ENCODE assay signal across 15 cellular contexts in genomic region chr6:116397960-116398359, GRCh38. TPM values are rescaled to one million over a fixed set of nuclear protein-coding genes. Genes with fewer than 3 reads are reported as not detected.
DNase-seq lines count a peak whose midpoint lies in the region; ATAC-seq, FAIRE-seq and TF ChIP-seq lines count a peak whose summit lies in the region.
"Had no signal": no experiment of that assay in that cellular context is flagged by ENCODE, and none has a peak within 500 bp of the region (broad histone marks: within the 10 kb centered on the region; RNA-seq: fewer than 3 reads in every experiment).

No MANE protein-coding gene starts in this region.

- no peak for TF ChIP-seq CTCF in HCT116 (IDR thresholded peaks at IDR 0.05 in 2 of 3, conservative IDR thresholded peaks at IDR 0.05 in 1 of 3; ENCODE audit: borderline replicate concordance in 1 of 3, insufficient read depth in 1 of 3, low read depth in 2 of 3, low read length in 2 of 3)
- no peak for TF ChIP-seq CTCF in astrocyte (IDR thresholded peaks at IDR 0.05; ENCODE audit: insufficient read depth, low read depth, low read length)
- TF ChIP-seq CTCF in suprapubic skin (IDR thresholded peaks at IDR 0.05), result no peak

- H3K27me3 ChIP-seq in HCT116 (ENCODE audit: insufficient read depth, low read length) (no peaks in the 10 kb centered on the region), astrocyte (ENCODE audit: insufficient read depth, low read length) (no peaks in the 10 kb centered on the region), suprapubic skin (no peaks in the 10 kb centered on the region)

- H4K20me1 ChIP-seq in HCT116 (ENCODE audit: insufficient read depth) (no peaks in the 10 kb centered on the region), astrocyte (ENCODE audit: insufficient read depth, low read length) (peaks cover under 1% of the 10 kb centered on the region)

- ATAC-seq in HCT116 (no peak), GM21526 (IDR thresholded peaks at IDR 0.05; ENCODE audit: low FRiP score, unreplicated experiment) (no peak)
- ATAC-seq: Panc1 had no signal

- CTCF ChIA-PET in HCT116 (lab: Charles Lee), result no interaction called here

- 0 out of 2 replicates have a peak overlapping the region, but pooled peaks have one; percentile 17 for H3K4me2 ChIP-seq in HCT116 (ENCODE audit: low read length)
- H3K4me2 ChIP-seq in astrocyte (ENCODE audit: low read length), result peak overlapping the region; percentile 83

- POLR2A ChIA-PET in HCT116 (lab: Charles Lee), result no interaction called here

- H3K79me2 ChIP-seq in HCT116 (ENCODE audit: insufficient read depth, low read length) (peaks cover 38% of the 10 kb centered on the region; the same call in 1 of the 2 replicates), astrocyte (ENCODE audit: insufficient read depth, low read length) (peaks cover 74% of the 10 kb centered on the region)

- no peaks in the 10 kb centered on the region for H3K9me3 Mint-ChIP-seq in astrocyte (ENCODE audit: unreplicated experiment)
- no peaks in the 10 kb centered on the region for H3K9me3 Mint-ChIP-seq in activated T-cell treated with anti-CD3 and anti-CD28 coated beads, Interleukin-2, amount 50 U/mL, for 24 hours
- H3K9me3 Mint-ChIP-seq: endodermal cell, naive B cell had no signal

- H3K9ac ChIP-seq in HCT116 (ENCODE audit: low read length), result no peak overlapping the region
- H3K9ac ChIP-seq in astrocyte (ENCODE audit: low read length), result peak overlapping the region; percentile 79

- H3K9me2 ChIP-seq in HCT116 (ENCODE audit: insufficient read depth), result no peaks in the 10 kb centered on the region

- RAD21 ChIA-PET in HCT116 (lab: Charles Lee; ENCODE audit: low non-redundant PET in 1 of 2, low total read pairs in 2 of 2, uncharacterized antibody in 2 of 2, unreplicated experiment in 2 of 2), result no interaction called here

- peaks cover 8% of the 10 kb centered on the region for H3K36me3 Mint-ChIP-seq in astrocyte (ENCODE audit: low read depth, unreplicated experiment)
- H3K36me3 Mint-ChIP-seq in activated T-cell treated with anti-CD3 and anti-CD28 coated beads, Interleukin-2, amount 50 U/mL, for 24 hours (ENCODE audit: low read depth), result no peaks in the 10 kb centered on the region

- FAIRE-seq in astrocyte (lab: Jason Lieb, UNC), result no peak
- FAIRE-seq: TTC549 had no signal

- H3K27ac Mint-ChIP-seq in astrocyte (ENCODE audit: unreplicated experiment), result peak overlapping the region; percentile 97
- no peak overlapping the region for H3K27ac Mint-ChIP-seq in activated T-cell treated with anti-CD3 and anti-CD28 coated beads, Interleukin-2, amount 50 U/mL, for 24 hours
- H3K27ac Mint-ChIP-seq: endodermal cell had no signal

- H3K9me3 ChIP-seq in HCT116 (ENCODE audit: control insufficient read depth in 1 of 2, insufficient read depth in 1 of 2, low read depth in 1 of 2, low read length in 2 of 2), result no peaks in the 10 kb centered on the region
- H3K9me3 ChIP-seq in astrocyte (ENCODE audit: insufficient read depth, low read depth, low read length), result no peaks in the 10 kb centered on the region
- no peaks in the 10 kb centered on the region for H3K9me3 ChIP-seq in suprapubic skin

- H3K27ac ChIP-seq in HCT116 (ENCODE audit: low read depth, low read length) (no peak overlapping the region), astrocyte (ENCODE audit: low read depth, low read length) (peak overlapping the region; percentile 94), suprapubic skin (peak overlapping the region; percentile 39)

- peaks cover 38% of the 10 kb centered on the region for H3K4me1 Mint-ChIP-seq in astrocyte (ENCODE audit: low read depth, unreplicated experiment)
- H3K4me1 Mint-ChIP-seq in activated T-cell treated with anti-CD3 and anti-CD28 coated beads, Interleukin-2, amount 50 U/mL, for 24 hours (ENCODE audit: low read depth), result peaks cover 8% of the 10 kb centered on the region
- H3K4me1 Mint-ChIP-seq: endodermal cell had no signal

- TF ChIP-seq RAD21 in HCT116 (IDR thresholded peaks at IDR 0.05; ENCODE audit: low read depth), result no peak

- H3K36me3 ChIP-seq in HCT116 (ENCODE audit: control insufficient read depth in 1 of 2, insufficient read depth in 2 of 2, low read length in 2 of 2) (peaks cover 0 to 5% of the 10 kb centered on the region in 2 experiments; a peak in 1 of 4 replicates), astrocyte (ENCODE audit: insufficient read depth, low read length) (peaks cover 3% of the 10 kb centered on the region), suprapubic skin (no peaks in the 10 kb centered on the region)

- peak overlapping the region; percentile 27 for H3K4me3 Mint-ChIP-seq in astrocyte (ENCODE audit: unreplicated experiment)
- H3K4me3 Mint-ChIP-seq in activated T-cell treated with anti-CD3 and anti-CD28 coated beads, Interleukin-2, amount 50 U/mL, for 24 hours, result no peak overlapping the region
- H3K4me3 Mint-ChIP-seq: endodermal cell, naive B cell had no signal

- no peaks in the 10 kb centered on the region for H3K27me3 Mint-ChIP-seq in astrocyte (ENCODE audit: low read depth, unreplicated experiment)
- no peaks in the 10 kb centered on the region for H3K27me3 Mint-ChIP-seq in activated T-cell treated with anti-CD3 and anti-CD28 coated beads, Interleukin-2, amount 50 U/mL, for 24 hours
- H3K27me3 Mint-ChIP-seq: naive B cell had no signal

- WGBS in suprapubic skin, result 63% methylated on average over 1 of the region's 1 CpG

- H3K4me3 ChIP-seq in HCT116 (replicated peaks in 1 of 2; ENCODE audit: low read depth in 1 of 2, low read length in 2 of 2) (no peak overlapping the region), astrocyte (ENCODE audit: insufficient read depth, low read depth, low read length) (peak overlapping the region; percentile 41), suprapubic skin (no peak overlapping the region)

- no TSS peak for BruUV-seq in HCT116 (replicated peaks; lab: Mats Ljungman, UMichigan)

- no peak overlapping the region for H2AFZ ChIP-seq in HCT116 (ENCODE audit: low read depth, low read length, poor library complexity, severe bottlenecking)
- H2AFZ ChIP-seq in astrocyte (ENCODE audit: low read depth, low read length), result no peak overlapping the region

- TF ChIP-seq POLR2A in HCT116 (IDR thresholded peaks at IDR 0.05; ENCODE audit: borderline replicate concordance, extremely low read depth, insufficient read depth, insufficient read length), result no peak
- TF ChIP-seq POLR2A in suprapubic skin (IDR thresholded peaks at IDR 0.05), result no peak

- intact Hi-C loops in HCT116 (cut with micrococcal nuclease), result no loop called here

- H3K4me1 ChIP-seq in HCT116 (ENCODE audit: control insufficient read depth in 1 of 2, insufficient read depth in 2 of 2, low read length in 2 of 2) (peaks cover 4 to 9% of the 10 kb centered on the region in 2 experiments; a peak in 2 of 4 replicates), astrocyte (ENCODE audit: insufficient read depth, low read length) (peaks cover 32% of the 10 kb centered on the region), suprapubic skin (peaks cover 33% of the 10 kb centered on the region)

- TF ChIP-seq EP300 in suprapubic skin (IDR thresholded peaks at IDR 0.05), result no peak

- DNase-seq in HCT116 (ENCODE audit: low read depth, low spot score) (no peak), astrocyte (ENCODE audit: low read depth) (peak; percentile 74), glomerular visceral epithelial cell (ENCODE audit: extremely low spot score) (peak; percentile 23), suprapubic skin (ENCODE audit: low spot score in 2 of 2) (no peak), LoVo (ENCODE audit: low spot score) (no peak)
- no peak for DNase-seq in activated T-cell treated with anti-CD3 and anti-CD28 coated beads, Interleukin-2, amount 50 U/mL, for 24 hours
- DNase-seq: activated CD8-positive, alpha-beta memory T cell treated with anti-CD3 and anti-CD28 coated beads, Interleukin-2, amount 50 U/mL, for 4 hours; amniotic stem cell; COR-L47; naive B cell; stimulated activated CD8-positive, alpha-beta memory T cell treated with anti-CD3 and anti-CD28 coated beads, Interleukin-4, amount 100 ng/mL, for 48 hours had no signal

TF ChIP-seq in HCT116, 20 proteins besides CTCF, POLR2A, EP300 and RAD21:
- TF ChIP-seq SIN3A (IDR thresholded peaks at IDR 0.05; ENCODE audit: low read depth) (no peak), EGR1 (IDR thresholded peaks at IDR 0.05; ENCODE audit: low read depth) (no peak), TCF7L2 (IDR thresholded peaks at IDR 0.05; ENCODE audit: borderline replicate concordance, extremely low read depth, insufficient read depth, insufficient read length) (no peak), EZH2 (IDR thresholded peaks at IDR 0.05) (no peak)
- TF ChIP-seq, protein P1, sequence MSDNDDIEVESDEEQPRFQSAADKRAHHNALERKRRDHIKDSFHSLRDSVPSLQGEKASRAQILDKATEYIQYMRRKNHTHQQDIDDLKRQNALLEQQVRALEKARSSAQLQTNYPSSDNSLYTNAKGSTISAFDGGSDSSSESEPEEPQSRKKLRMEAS (IDR thresholded peaks at IDR 0.05), result no peak
- TF ChIP-seq, protein P2, sequence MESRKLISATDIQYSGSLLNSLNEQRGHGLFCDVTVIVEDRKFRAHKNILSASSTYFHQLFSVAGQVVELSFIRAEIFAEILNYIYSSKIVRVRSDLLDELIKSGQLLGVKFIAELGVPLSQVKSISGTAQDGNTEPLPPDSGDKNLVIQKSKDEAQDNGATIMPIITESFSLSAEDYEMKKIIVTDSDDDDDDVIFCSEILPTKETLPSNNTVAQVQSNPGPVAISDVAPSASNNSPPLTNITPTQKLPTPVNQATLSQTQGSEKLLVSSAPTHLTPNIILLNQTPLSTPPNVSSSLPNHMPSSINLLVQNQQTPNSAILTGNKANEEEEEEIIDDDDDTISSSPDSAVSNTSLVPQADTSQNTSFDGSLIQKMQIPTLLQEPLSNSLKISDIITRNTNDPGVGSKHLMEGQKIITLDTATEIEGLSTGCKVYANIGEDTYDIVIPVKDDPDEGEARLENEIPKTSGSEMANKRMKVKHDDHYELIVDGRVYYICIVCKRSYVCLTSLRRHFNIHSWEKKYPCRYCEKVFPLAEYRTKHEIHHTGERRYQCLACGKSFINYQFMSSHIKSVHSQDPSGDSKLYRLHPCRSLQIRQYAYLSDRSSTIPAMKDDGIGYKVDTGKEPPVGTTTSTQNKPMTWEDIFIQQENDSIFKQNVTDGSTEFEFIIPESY (IDR thresholded peaks at IDR 0.05; ENCODE audit: extremely low read depth, insufficient replicate concordance, low read length), result no peak

RNA-seq across cellular contexts. Expression of gene DSE, which starts 27.2 kb away (rescaled TPM):
- total RNA-seq in HCT116 (2021; ENCODE audit: unreplicated experiment) (38.5 TPM), astrocyte (83.2 and 83.7 TPM in 2 replicates), suprapubic skin (10 to 100 TPM; 36.0 to 40.0 (median 37.2) TPM)
- polyA plus RNA-seq in HCT116 (2012), result 16.8 and 17.3 TPM in 2 replicates

Comparison
In these comparisons a context has a peak if more than half of its experiments do, and no peak if none do; other contexts are left out.
1. DNase-seq: peak in astrocyte (single experiment) and glomerular visceral epithelial cell (single experiment); none in HCT116 (single experiment), suprapubic skin (0 of 2), activated T-cell treated with anti-CD3 and anti-CD28 coated beads, Interleukin-2, amount 50 U/mL, for 24 hours (single experiment) and LoVo (single experiment).